In the genomic region with DNA sequence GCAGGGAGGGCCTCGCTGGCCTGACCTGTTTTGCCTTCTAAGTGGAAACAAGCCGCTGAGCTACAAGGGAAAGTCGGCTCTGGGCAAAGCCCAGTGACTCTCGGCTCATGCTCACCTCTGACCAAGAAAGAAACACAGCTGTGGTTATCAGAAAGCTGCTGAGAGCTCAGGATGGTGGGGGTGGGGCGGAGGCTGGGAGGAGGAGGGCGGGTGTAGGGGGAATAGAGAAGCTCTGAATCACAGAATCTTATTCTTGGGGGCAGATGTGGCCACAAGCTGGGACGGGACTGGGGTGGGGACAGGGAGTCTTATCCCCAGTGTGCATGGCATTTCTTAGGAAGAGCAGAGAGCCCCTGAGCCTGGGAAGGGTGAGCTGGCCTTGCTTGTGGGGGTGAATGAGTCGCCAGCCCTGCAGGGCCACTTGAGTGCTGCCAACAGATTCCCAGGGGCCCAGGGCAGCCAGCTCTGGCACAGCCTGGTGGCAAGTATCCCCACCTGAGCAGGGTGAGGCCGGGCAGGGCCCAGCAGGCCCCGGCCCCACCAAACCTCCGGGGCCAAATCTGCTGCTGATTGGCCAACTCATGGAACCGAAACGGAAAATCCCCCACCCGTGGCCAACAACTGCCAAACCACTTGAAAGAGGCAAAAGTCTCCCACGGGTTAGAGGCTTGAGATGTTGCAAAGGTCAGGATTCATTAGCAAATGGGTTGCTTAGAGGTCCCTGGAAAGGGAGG, we compare ENCODE assay signal across 1 cellular context.
TF ChIP-seq lines count a peak whose summit lies in the region.

No MANE protein-coding gene starts in this region.

TF ChIP-seq in GM12878, 131 proteins besides CTCF, POLR2A, EP300 and RAD21 (continued from another document):
- TF ChIP-seq E2F4 (IDR thresholded peaks at IDR 0.05; ENCODE audit: low read depth, low read length) = no peak
- no peak; the same call in 1 of the 2 replicates for TF ChIP-seq SMC3 (IDR thresholded peaks at IDR 0.05; ENCODE audit: borderline replicate concordance, low read length)
- peak; percentile 87 for TF ChIP-seq MTA2 (IDR thresholded peaks at IDR 0.05; ENCODE audit: low read depth)
- TF ChIP-seq CHD2 (IDR thresholded peaks at IDR 0.05; ENCODE audit: borderline replicate concordance, low read depth, low read length) = peak; percentile 73
- TF ChIP-seq FOS (IDR thresholded peaks at IDR 0.05; ENCODE audit: borderline replicate concordance, extremely low read depth, insufficient read length) = no peak
- TF ChIP-seq IRF4 (IDR thresholded peaks at IDR 0.05; ENCODE audit: low read depth, low read length) = peak; percentile 67; the same call in 1 of the 2 replicates
- TF ChIP-seq, protein P1, sequence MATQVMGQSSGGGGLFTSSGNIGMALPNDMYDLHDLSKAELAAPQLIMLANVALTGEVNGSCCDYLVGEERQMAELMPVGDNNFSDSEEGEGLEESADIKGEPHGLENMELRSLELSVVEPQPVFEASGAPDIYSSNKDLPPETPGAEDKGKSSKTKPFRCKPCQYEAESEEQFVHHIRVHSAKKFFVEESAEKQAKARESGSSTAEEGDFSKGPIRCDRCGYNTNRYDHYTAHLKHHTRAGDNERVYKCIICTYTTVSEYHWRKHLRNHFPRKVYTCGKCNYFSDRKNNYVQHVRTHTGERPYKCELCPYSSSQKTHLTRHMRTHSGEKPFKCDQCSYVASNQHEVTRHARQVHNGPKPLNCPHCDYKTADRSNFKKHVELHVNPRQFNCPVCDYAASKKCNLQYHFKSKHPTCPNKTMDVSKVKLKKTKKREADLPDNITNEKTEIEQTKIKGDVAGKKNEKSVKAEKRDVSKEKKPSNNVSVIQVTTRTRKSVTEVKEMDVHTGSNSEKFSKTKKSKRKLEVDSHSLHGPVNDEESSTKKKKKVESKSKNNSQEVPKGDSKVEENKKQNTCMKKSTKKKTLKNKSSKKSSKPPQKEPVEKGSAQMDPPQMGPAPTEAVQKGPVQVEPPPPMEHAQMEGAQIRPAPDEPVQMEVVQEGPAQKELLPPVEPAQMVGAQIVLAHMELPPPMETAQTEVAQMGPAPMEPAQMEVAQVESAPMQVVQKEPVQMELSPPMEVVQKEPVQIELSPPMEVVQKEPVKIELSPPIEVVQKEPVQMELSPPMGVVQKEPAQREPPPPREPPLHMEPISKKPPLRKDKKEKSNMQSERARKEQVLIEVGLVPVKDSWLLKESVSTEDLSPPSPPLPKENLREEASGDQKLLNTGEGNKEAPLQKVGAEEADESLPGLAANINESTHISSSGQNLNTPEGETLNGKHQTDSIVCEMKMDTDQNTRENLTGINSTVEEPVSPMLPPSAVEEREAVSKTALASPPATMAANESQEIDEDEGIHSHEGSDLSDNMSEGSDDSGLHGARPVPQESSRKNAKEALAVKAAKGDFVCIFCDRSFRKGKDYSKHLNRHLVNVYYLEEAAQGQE (IDR thresholded peaks at IDR 0.05; ENCODE audit: low read depth, low read length) = no peak
- TF ChIP-seq RELB (IDR thresholded peaks at IDR 0.05; ENCODE audit: low read depth) = peak; percentile 91
- TF ChIP-seq TCF12 (IDR thresholded peaks at IDR 0.05; ENCODE audit: low read depth, low read length) = peak; percentile 95
- TF ChIP-seq, protein P2, sequence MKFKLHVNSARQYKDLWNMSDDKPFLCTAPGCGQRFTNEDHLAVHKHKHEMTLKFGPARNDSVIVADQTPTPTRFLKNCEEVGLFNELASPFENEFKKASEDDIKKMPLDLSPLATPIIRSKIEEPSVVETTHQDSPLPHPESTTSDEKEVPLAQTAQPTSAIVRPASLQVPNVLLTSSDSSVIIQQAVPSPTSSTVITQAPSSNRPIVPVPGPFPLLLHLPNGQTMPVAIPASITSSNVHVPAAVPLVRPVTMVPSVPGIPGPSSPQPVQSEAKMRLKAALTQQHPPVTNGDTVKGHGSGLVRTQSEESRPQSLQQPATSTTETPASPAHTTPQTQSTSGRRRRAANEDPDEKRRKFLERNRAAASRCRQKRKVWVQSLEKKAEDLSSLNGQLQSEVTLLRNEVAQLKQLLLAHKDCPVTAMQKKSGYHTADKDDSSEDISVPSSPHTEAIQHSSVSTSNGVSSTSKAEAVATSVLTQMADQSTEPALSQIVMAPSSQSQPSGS (IDR thresholded peaks at IDR 0.05; ENCODE audit: low read length) = peak; percentile 13; the same call in 1 of the 2 replicates
- peak; percentile 98 for TF ChIP-seq NR2F1 (conservative IDR thresholded peaks at IDR 0.05)
- TF ChIP-seq RCOR1 (conservative IDR thresholded peaks at IDR 0.05; ENCODE audit: low read depth, low read length) = 0 out of 2 replicates have a peak, but pooled peaks have one; percentile 16
- no peak; a peak in 1 of 3 replicates for TF ChIP-seq EGR1 (IDR thresholded peaks at IDR 0.05; ENCODE audit: borderline replicate concordance in 1 of 2, low read depth in 2 of 2, low read length in 2 of 2)
- no peak for TF ChIP-seq ZNF274 (IDR thresholded peaks at IDR 0.05; ENCODE audit: insufficient read depth, insufficient read length)
- peak; percentile 94 for TF ChIP-seq EED (IDR thresholded peaks at IDR 0.05; ENCODE audit: low read depth)
- no peak for TF ChIP-seq SUPT20H (IDR thresholded peaks at IDR 0.05; ENCODE audit: borderline replicate concordance, control insufficient read depth, low read depth, low read length)
- peak; percentile 48; the same call in 1 of the 3 replicates for TF ChIP-seq POU2F2 (IDR thresholded peaks at IDR 0.05; ENCODE audit: borderline replicate concordance, low read depth, low read length)
- TF ChIP-seq ASH2L (IDR thresholded peaks at IDR 0.05; ENCODE audit: borderline replicate concordance, low read depth) = 0 out of 2 replicates have a peak, but pooled peaks have one; percentile 48
- peak; percentile 28; the same call in 1 of the 2 replicates for TF ChIP-seq TAF1 (IDR thresholded peaks at IDR 0.05; ENCODE audit: borderline replicate concordance, low read depth, low read length)
- no peak for TF ChIP-seq HSF1 (IDR thresholded peaks at IDR 0.05; ENCODE audit: low read depth, low read length)
- no peak for TF ChIP-seq STAT3 (IDR thresholded peaks at IDR 0.05; ENCODE audit: low read depth, low read length)
- TF ChIP-seq NBN (IDR thresholded peaks at IDR 0.05) = peak; percentile 77
- peak; percentile 95 for TF ChIP-seq MYB (IDR thresholded peaks at IDR 0.05; ENCODE audit: borderline replicate concordance, low read depth, low read length)
- TF ChIP-seq IKZF2 (IDR thresholded peaks at IDR 0.05) = peak in 1 of 2 experiments; percentile 82; a peak in 2 of 4 replicates
- peak; percentile 74 to 78 for TF ChIP-seq BHLHE40 (IDR thresholded peaks at IDR 0.05; ENCODE audit: borderline replicate concordance in 1 of 2, low read depth in 2 of 2, low read length in 1 of 2)
- no peak for TF ChIP-seq YBX1 (IDR thresholded peaks at IDR 0.05)
- peak; percentile 39; the same call in 1 of the 2 replicates for TF ChIP-seq ZNF687 (IDR thresholded peaks at IDR 0.05)
- peak; percentile 59; the same call in 1 of the 2 replicates for TF ChIP-seq CBX5 (IDR thresholded peaks at IDR 0.05; ENCODE audit: low read depth)
- peak; percentile 49 for TF ChIP-seq SP1 (IDR thresholded peaks at IDR 0.05; ENCODE audit: low read depth, low read length)
- peak; percentile 37; the same call in 1 of the 2 replicates for TF ChIP-seq CREB1 (IDR thresholded peaks at IDR 0.05; ENCODE audit: low read depth)
- peak; percentile 92 for TF ChIP-seq PAX5 (IDR thresholded peaks at IDR 0.05; ENCODE audit: borderline replicate concordance, low read depth, low read length)
- TF ChIP-seq JUND (IDR thresholded peaks at IDR 0.05; ENCODE audit: low read depth, low read length) = peak; percentile 28; the same call in 1 of the 2 replicates
- no peak for TF ChIP-seq CBX3 (IDR thresholded peaks at IDR 0.05; ENCODE audit: borderline replicate concordance, low read depth)
- TF ChIP-seq WRNIP1 (IDR thresholded peaks at IDR 0.05; ENCODE audit: borderline replicate concordance, low read depth, low read length) = no peak
- peak; percentile 65 for TF ChIP-seq RELA (IDR thresholded peaks at IDR 0.05; ENCODE audit: borderline replicate concordance, partially characterized antibody)
- no peak for TF ChIP-seq BACH1 (IDR thresholded peaks at IDR 0.05; ENCODE audit: borderline replicate concordance)
- peak; percentile 56 for TF ChIP-seq JUNB (IDR thresholded peaks at IDR 0.05)
TF ChIP-seq in GM12878: peak in this region for 57.
